8 cellular contexts compared by ENCODE assay signal in the genomic region with DNA sequence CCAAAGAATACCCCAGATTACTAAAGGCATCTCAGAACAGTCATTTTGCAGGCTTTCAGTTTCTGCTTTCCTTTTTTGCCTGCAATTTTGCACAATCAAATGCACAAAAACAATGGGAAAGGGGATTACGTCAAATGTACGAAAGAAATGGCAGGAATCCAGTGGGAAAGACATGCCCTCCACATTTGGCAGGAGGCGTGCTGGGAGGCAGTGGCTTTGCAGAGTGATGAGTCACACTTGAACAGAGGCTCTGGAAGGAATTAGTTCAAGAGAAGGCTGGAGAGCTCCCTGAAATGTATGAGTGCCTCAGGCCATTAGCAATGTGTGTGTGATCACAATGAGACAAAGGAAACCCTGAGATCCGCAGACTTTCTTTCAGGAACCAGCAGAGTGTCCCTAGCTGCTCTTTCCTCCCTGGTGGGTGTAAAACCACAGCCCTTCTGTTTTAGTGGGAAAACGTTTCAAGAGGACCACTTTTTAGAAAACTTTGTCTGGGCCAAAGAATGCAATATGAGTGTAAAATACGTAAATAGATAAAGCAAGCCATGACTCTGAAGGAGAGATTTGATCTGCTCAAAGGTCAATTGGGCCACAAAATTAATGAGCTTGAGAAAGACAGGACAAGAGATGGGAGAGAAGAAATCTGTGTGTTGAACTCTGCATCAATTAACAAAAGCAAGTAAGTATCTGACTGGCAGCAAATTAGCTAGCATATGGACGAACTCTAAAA.
DNase-seq lines count a peak whose midpoint lies in the region; ATAC-seq and TF ChIP-seq lines count a peak whose summit lies in the region.

No MANE protein-coding gene starts in this region.

- H3K27me3 Mint-ChIP-seq in dendritic cell treated with granulocyte-macrophage colony-stimulating factor and Interleukin-4, amounts not matched to agents 40 ng/mL and 50 ng/mL, for 4 days: no peaks in the 10 kb centered on the region
- no peaks in the 10 kb centered on the region for H3K27me3 Mint-ChIP-seq in CD8-positive, alpha-beta T cell (ENCODE audit: low read depth)

- no peaks in the 10 kb centered on the region for H3K4me1 ChIP-seq in CD8-positive, alpha-beta T cell (ENCODE audit: insufficient read depth, low read length)

- TF ChIP-seq CTCF in GM13977 (IDR thresholded peaks at IDR 0.05; ENCODE audit: extremely low read depth, insufficient read depth, missing control alignments): no peak
- TF ChIP-seq CTCF in CD8-positive, alpha-beta T cell (IDR thresholded peaks at IDR 0.05): no peak

- H3K4me3 ChIP-seq in CD8-positive, alpha-beta T cell (ENCODE audit: low read depth, low read length): no peak overlapping the region

- POLR2A ChIA-PET in CD8-positive, alpha-beta T cell (lab: Charles Lee): no interaction called here

- CTCF ChIA-PET in CD8-positive, alpha-beta T cell (lab: Charles Lee): no interaction called here

- intact Hi-C loops in dendritic cell treated with granulocyte-macrophage colony-stimulating factor and Interleukin-4, amounts not matched to agents 40 ng/mL and 50 ng/mL, for 4 days (cut with micrococcal nuclease): loop anchor here (5.0 kb wide), 1 partner anchor 154 kb away; a partner anchor contains a TSS
- intact Hi-C loops in left colon (cut with DNase I, micrococcal nuclease): loop anchor here in 1 of 2 donors (10.0 kb wide), 1 partner anchor 162 kb away; no protein-coding TSS in a partner anchor
- intact Hi-C loops in CD8-positive, alpha-beta T cell (cut with DNase I, micrococcal nuclease): no loop called here

- no peaks in the 10 kb centered on the region for H3K27me3 ChIP-seq in CD8-positive, alpha-beta T cell (ENCODE audit: insufficient read depth, low read length)

- no peaks in the 10 kb centered on the region for H3K36me3 Mint-ChIP-seq in dendritic cell treated with granulocyte-macrophage colony-stimulating factor and Interleukin-4, amounts not matched to agents 40 ng/mL and 50 ng/mL, for 4 days (ENCODE audit: low read depth)
- no peaks in the 10 kb centered on the region for H3K36me3 Mint-ChIP-seq in CD8-positive, alpha-beta T cell

- H3K36me3 ChIP-seq in CD8-positive, alpha-beta T cell (ENCODE audit: insufficient read depth, low read length): no peaks in the 10 kb centered on the region

- no peak overlapping the region for H3K4me3 Mint-ChIP-seq in dendritic cell treated with granulocyte-macrophage colony-stimulating factor and Interleukin-4, amounts not matched to agents 40 ng/mL and 50 ng/mL, for 4 days
- no peak overlapping the region for H3K4me3 Mint-ChIP-seq in CD8-positive, alpha-beta T cell

- ATAC-seq in left colon (peak; percentile 76), HG03175 (IDR thresholded peaks at IDR 0.05; ENCODE audit: unreplicated experiment) (no peak)
- no peak for ATAC-seq in CD8-positive, alpha-beta T cell

- no peaks in the 10 kb centered on the region for H3K9me3 ChIP-seq in CD8-positive, alpha-beta T cell (ENCODE audit: low read length)

- peak; percentile 87 for DNase-seq in GM04503 (ENCODE audit: low read depth)
- DNase-seq in NCI-H446 treated with DMSO at 0.1 percent for 48 hours (lab: John Stamatoyannopoulos, UW): peak; percentile 98
- peak; percentile 36 to 79 for DNase-seq in left colon
- DNase-seq in substantia nigra (lab: John Stamatoyannopoulos, UW): peak in 44 of 49 donors; percentile 3 to 84 (median 41)
- DNase-seq in GM13977 (ENCODE audit: low spot score): no peak
- DNase-seq in CD8-positive, alpha-beta T cell: no peak

- H3K4me1 Mint-ChIP-seq in dendritic cell treated with granulocyte-macrophage colony-stimulating factor and Interleukin-4, amounts not matched to agents 40 ng/mL and 50 ng/mL, for 4 days (ENCODE audit: low read depth): peaks cover 39% of the 10 kb centered on the region
- H3K4me1 Mint-ChIP-seq in CD8-positive, alpha-beta T cell (ENCODE audit: low read depth): no peaks in the 10 kb centered on the region

- H3K27ac ChIP-seq in substantia nigra (ENCODE audit: low read depth, low read length, poor library complexity, severe bottlenecking): peak overlapping the region; percentile 49
- no peak overlapping the region for H3K27ac ChIP-seq in CD8-positive, alpha-beta T cell (ENCODE audit: low read depth, low read length)

- H3K27ac Mint-ChIP-seq in dendritic cell treated with granulocyte-macrophage colony-stimulating factor and Interleukin-4, amounts not matched to agents 40 ng/mL and 50 ng/mL, for 4 days: peak overlapping the region; percentile 39
- no peak overlapping the region for H3K27ac Mint-ChIP-seq in CD8-positive, alpha-beta T cell

- in situ Hi-C loops in GM13977 (cut with MboI; ENCODE audit: low pct_unique_long_range_greater_than_20kb, low sequenced_read_pairs, unreplicated experiment): no loop called here

- no peaks in the 10 kb centered on the region for H3K9me3 Mint-ChIP-seq in dendritic cell treated with granulocyte-macrophage colony-stimulating factor and Interleukin-4, amounts not matched to agents 40 ng/mL and 50 ng/mL, for 4 days
- H3K9me3 Mint-ChIP-seq in CD8-positive, alpha-beta T cell: no peaks in the 10 kb centered on the region

Comparison
In these comparisons a context has a peak if more than half of its experiments do, and no peak if none do; other contexts are left out.
1. DNase-seq: peak in GM04503 (single experiment), NCI-H446 treated with DMSO at 0.1 percent for 48 hours (single experiment), left colon (2 of 2) and substantia nigra (44 of 49); none in GM13977 (single experiment) and CD8-positive, alpha-beta T cell (0 of 7).